9 cellular contexts compared by ENCODE assay signal in the genomic region with DNA sequence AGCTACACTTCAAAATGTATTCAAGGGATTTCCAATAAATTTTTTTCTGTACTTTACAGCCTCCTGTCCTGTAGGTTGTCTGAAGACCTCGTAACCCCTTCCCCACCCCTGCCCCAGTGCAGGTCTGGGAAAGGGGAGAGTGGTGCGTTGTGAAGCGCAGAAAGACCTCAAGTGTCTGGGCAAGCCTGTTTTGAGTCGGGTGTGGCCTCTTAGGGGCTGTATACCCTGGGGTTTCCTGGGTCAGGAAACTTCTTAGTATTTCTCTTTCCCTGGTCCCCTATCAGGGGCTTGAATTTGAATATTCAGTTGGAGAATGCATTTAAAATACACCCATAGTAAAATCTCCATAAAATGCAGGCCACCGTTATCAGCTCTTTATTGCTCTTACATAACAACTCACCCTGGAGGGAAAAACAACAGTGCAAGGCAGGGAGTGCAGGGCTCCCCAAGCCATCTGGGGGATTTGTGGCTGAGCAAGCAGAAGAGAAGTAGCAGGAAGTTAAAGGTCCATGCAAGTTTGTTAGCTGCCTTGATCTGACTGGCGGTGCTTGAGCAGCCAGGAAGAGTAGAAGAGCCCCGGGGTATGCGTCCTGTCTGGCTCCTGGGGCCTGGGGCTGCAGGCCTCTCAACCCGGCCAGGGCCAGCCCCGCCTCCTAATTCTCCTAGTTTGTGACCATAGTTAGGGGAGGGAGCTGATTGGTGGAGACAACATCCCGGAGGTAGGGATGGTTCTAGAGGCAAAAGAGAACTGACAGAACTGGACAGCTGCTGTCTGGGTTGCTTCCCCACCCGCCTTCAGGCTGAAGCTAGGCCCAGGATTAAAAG. TPM values are rescaled to one million over a fixed set of nuclear protein-coding genes. Genes with fewer than 3 reads are reported as not detected.
DNase-seq lines count a peak whose midpoint lies in the region; ATAC-seq and TF ChIP-seq lines count a peak whose summit lies in the region.
"Had no signal": no experiment of that assay in that cellular context is flagged by ENCODE, and none has a peak within 500 bp of the region (broad histone marks: within the 10 kb centered on the region; RNA-seq: fewer than 3 reads in every experiment).

No MANE protein-coding gene starts in this region.

- no peaks in the 10 kb centered on the region for H3K79me2 ChIP-seq in trophoblast cell (ENCODE audit: control insufficient read depth, insufficient read depth, low read length, poor library complexity)

- H2BK12ac ChIP-seq in trophoblast cell (ENCODE audit: low read length): no peak overlapping the region

- no peak overlapping the region for H3K9ac ChIP-seq in trophoblast cell (ENCODE audit: low read length)

- H3K18ac ChIP-seq in trophoblast cell (ENCODE audit: low read length): no peak overlapping the region

- no peaks in the 10 kb centered on the region for H3K9me3 ChIP-seq in T-helper 17 cell (ENCODE audit: control insufficient read depth, low read length, poor library complexity, severe bottlenecking)
- no peaks in the 10 kb centered on the region for H3K9me3 ChIP-seq in trophoblast cell (ENCODE audit: insufficient read depth, low read depth, low read length)

- DNase-seq in HEK293T (ENCODE audit: extremely low spot score) (peak; percentile 44), T-helper 17 cell (no peak), fibroblast of the aortic adventitia (ENCODE audit: low read depth) (peak; percentile 47), trophoblast cell (peak; percentile 86 to 89), NCI-H2227 treated with DMSO at 0.1 percent for 48 hours (lab: John Stamatoyannopoulos, UW) (no peak), superior temporal gyrus (ENCODE audit: extremely low spot score) (no peak)
- DNase-seq in NK-92 treated with Interleukin-12 subunit alpha and Interleukin-12 subunit beta, amount 100 ng/mL, for 24 hours (lab: John Stamatoyannopoulos, UW): no peak
- no peak for DNase-seq in stimulated activated CD8-positive, alpha-beta memory T cell treated with anti-CD3 and anti-CD28 coated beads, Interleukin-4, amount 100 ng/mL, for 48 hours

- H3K79me1 ChIP-seq in trophoblast cell (ENCODE audit: low read length): peaks cover 11% of the 10 kb centered on the region

- H4K91ac ChIP-seq in trophoblast cell (ENCODE audit: low read depth, low read length): peak overlapping the region; percentile 86

- no peak overlapping the region for H4K8ac ChIP-seq in trophoblast cell (ENCODE audit: low read depth, low read length)

- no peak overlapping the region for H3K23ac ChIP-seq in trophoblast cell (ENCODE audit: low read length)

- H3K4me1 ChIP-seq in trophoblast cell (ENCODE audit: control insufficient read depth in 1 of 2, insufficient read depth in 2 of 2, low read length in 2 of 2): peaks cover 17 to 20% of the 10 kb centered on the region in 2 experiments

- no peaks in the 10 kb centered on the region for H3K27me3 ChIP-seq in trophoblast cell (ENCODE audit: insufficient read depth, low read length)

- ATAC-seq in T-helper 17 cell: peak; percentile 26

- peak overlapping the region; percentile 79 for H3K27ac ChIP-seq in trophoblast cell (ENCODE audit: low read depth, low read length)

- H3K4me1 Mint-ChIP-seq in T-helper 17 cell: peaks cover 53% of the 10 kb centered on the region

- H3K4me2 ChIP-seq in trophoblast cell (ENCODE audit: low read length): peak overlapping the region; percentile 27

- no peak overlapping the region for H2AFZ ChIP-seq in trophoblast cell (ENCODE audit: insufficient read depth, low read length, poor library complexity)

- H3K27me3 Mint-ChIP-seq in T-helper 17 cell: no peaks in the 10 kb centered on the region

- no peak overlapping the region for H3K4me3 ChIP-seq in fibroblast of the aortic adventitia (ENCODE audit: low read depth, low read length)
- H3K4me3 ChIP-seq in trophoblast cell (ENCODE audit: low read depth, low read length): no peak overlapping the region

- no peak for TF ChIP-seq CTCF in fibroblast of the aortic adventitia (IDR thresholded peaks at IDR 0.05; ENCODE audit: insufficient read depth, low read length)

- peak overlapping the region; percentile 73 for H3K4me3 Mint-ChIP-seq in T-helper 17 cell

- H3K27ac Mint-ChIP-seq in T-helper 17 cell: peak overlapping the region; percentile 89

- CTCF ChIA-PET in HEK293T (lab: Yijun Ruan, JAX): interaction anchor here (0.6 kb wide), 1 partner anchor 35 kb away, joined by 4 read pairs; no protein-coding TSS in a partner anchor

- POLR2A ChIA-PET in HEK293T (lab: Yijun Ruan, JAX): interaction anchor here (0.7 to 1.0 kb wide), 2 partner anchors 8 to 81 kb away, joined by 3 read pairs; a partner anchor contains a TSS

- H3K14ac ChIP-seq in trophoblast cell (ENCODE audit: low read length): no peak overlapping the region

- no peak overlapping the region for H4K12ac ChIP-seq in trophoblast cell (ENCODE audit: low read depth, low read length)

- no peak overlapping the region for H2BK120ac ChIP-seq in trophoblast cell (ENCODE audit: insufficient read depth, low read length, poor library complexity)

- no peak overlapping the region for H3K4ac ChIP-seq in trophoblast cell (ENCODE audit: low read depth, low read length)

- no peak overlapping the region for H2BK5ac ChIP-seq in trophoblast cell (ENCODE audit: low read depth, low read length, poor library complexity)

- peaks cover 3% of the 10 kb centered on the region for H3K36me3 Mint-ChIP-seq in T-helper 17 cell (ENCODE audit: low read depth)

- H2AK5ac ChIP-seq in trophoblast cell (ENCODE audit: low read length): no peak overlapping the region

- WGBS in trophoblast cell (ENCODE audit: extremely low coverage, insufficient coverage, insufficient read length): no CpG with 5 or more reads among the region's 12 CpGs

- peaks cover 50 to 62% of the 10 kb centered on the region in 2 experiments for H3K36me3 ChIP-seq in trophoblast cell (ENCODE audit: control insufficient read depth in 1 of 2, insufficient read depth in 2 of 2, low read length in 2 of 2)

TF ChIP-seq in HEK293T, 16 proteins besides CTCF, POLR2A, EP300 and RAD21:
- TF ChIP-seq FOXK2 (IDR thresholded peaks at IDR 0.05): no peak
- TF ChIP-seq HDGF (IDR thresholded peaks at IDR 0.05; ENCODE audit: borderline replicate concordance): no peak
- TF ChIP-seq L3MBTL2 (conservative IDR thresholded peaks at IDR 0.05): no peak
- no peak for TF ChIP-seq NFRKB (IDR thresholded peaks at IDR 0.05)
- no peak for TF ChIP-seq SUZ12 (IDR thresholded peaks at IDR 0.05)

RNA-seq across cellular contexts. Expression of a gene that starts 25.7 kb away (rescaled TPM):
- total RNA-seq in T-helper 17 cell (10 to 100 TPM; 58.0 to 65.9 TPM), fibroblast of the aortic adventitia (ENCODE audit: low replicate concordance) (52.3 and 65.2 TPM in 2 replicates)
- polyA plus RNA-seq in trophoblast cell (2013): 78.4 and 80.5 TPM in 2 replicates

RNA-seq across cellular contexts. Expression of a gene that starts 26.2 kb away (rescaled TPM):
- total RNA-seq in T-helper 17 cell (10 to 100 TPM; 11.0 to 14.7 TPM), fibroblast of the aortic adventitia (ENCODE audit: low replicate concordance) (9.3 and 18.7 TPM in 2 replicates)
- 9.1 and 9.3 TPM in 2 replicates for polyA plus RNA-seq in trophoblast cell (2013)

RNA-seq across cellular contexts. Expression of a gene that starts 44.3 kb away (rescaled TPM):
- not detected for total RNA-seq in T-helper 17 cell
- not detected in 2 replicates for total RNA-seq in fibroblast of the aortic adventitia (ENCODE audit: low replicate concordance)
- 0.04 and 0.05 TPM in 2 replicates for polyA plus RNA-seq in trophoblast cell (2013)
- total RNA-seq: glomerular endothelial cell had no signal

RNA-seq across cellular contexts. Expression of a gene that starts 57.3 kb away (rescaled TPM):
- total RNA-seq in T-helper 17 cell: 100 to 1,000 TPM; 110 to 129 TPM
- 58.8 and 152 TPM in 2 replicates for total RNA-seq in fibroblast of the aortic adventitia (ENCODE audit: low replicate concordance)
- 87.2 and 100 TPM in 2 replicates for polyA plus RNA-seq in trophoblast cell (2013)

RNA-seq across cellular contexts. Expression of a gene that starts 57.6 kb away (rescaled TPM):
- total RNA-seq in T-helper 17 cell: 10 to 100 TPM; 17.2 to 17.4 TPM
- 4.3 and 4.5 TPM in 2 replicates for total RNA-seq in fibroblast of the aortic adventitia (ENCODE audit: low replicate concordance)
- polyA plus RNA-seq in trophoblast cell (2013): 3.6 and 3.7 TPM in 2 replicates

Comparison
In these comparisons a context has a peak if more than half of its experiments do, and no peak if none do; other contexts are left out.
1. DNase-seq: peak in HEK293T (single experiment), fibroblast of the aortic adventitia (single experiment) and trophoblast cell (2 of 2); none in T-helper 17 cell (0 of 3), NCI-H2227 treated with DMSO at 0.1 percent for 48 hours (single experiment), superior temporal gyrus (single experiment), NK-92 treated with Interleukin-12 subunit alpha and Interleukin-12 subunit beta, amount 100 ng/mL, for 24 hours (single experiment) and stimulated activated CD8-positive, alpha-beta memory T cell treated with anti-CD3 and anti-CD28 coated beads, Interleukin-4, amount 100 ng/mL, for 48 hours (single experiment).